In the genomic region with DNA sequence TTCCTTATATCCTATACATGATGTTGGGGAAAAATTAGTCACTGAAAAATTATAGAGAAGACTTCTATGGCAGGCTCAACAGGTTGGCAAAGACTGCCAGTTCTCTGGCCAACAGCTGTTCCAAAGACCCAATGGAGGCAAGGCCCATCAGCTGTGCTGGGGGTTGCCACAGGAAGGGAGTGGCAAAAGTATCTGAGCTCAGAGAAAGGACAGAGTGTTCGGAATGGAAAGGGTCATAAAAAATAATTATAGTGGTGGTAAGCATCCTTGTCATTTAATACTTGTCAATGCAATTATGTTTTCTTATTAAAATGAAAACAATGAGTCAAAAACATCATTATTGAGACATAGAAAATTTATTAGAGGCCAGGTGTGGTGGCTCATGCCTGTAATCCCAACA, we compare ENCODE assay signal across 17 cellular contexts. TPM values are rescaled to one million over a fixed set of nuclear protein-coding genes. Genes with fewer than 3 reads are reported as not detected.
DNase-seq lines count a peak whose midpoint lies in the region; ATAC-seq, FAIRE-seq and TF ChIP-seq lines count a peak whose summit lies in the region.
"Had no signal": no experiment of that assay in that cellular context is flagged by ENCODE, and none has a peak within 500 bp of the region (broad histone marks: within the 10 kb centered on the region; RNA-seq: fewer than 3 reads in every experiment).

No MANE protein-coding gene starts in this region.

- peaks cover 20 to 49% (median 33%) of the 10 kb centered on the region in 4 donors for H3K4me1 Mint-ChIP-seq in CD4-positive, CD25-positive, alpha-beta regulatory T cell
- H3K4me1 Mint-ChIP-seq in activated CD8-positive, alpha-beta T cell treated with anti-CD3 and anti-CD28 coated beads for 36 hours (ENCODE audit: low read depth), result peaks cover 33% of the 10 kb centered on the region

- H3K4me1 ChIP-seq in CD4-positive, CD25-positive, alpha-beta regulatory T cell (ENCODE audit: control insufficient read depth, insufficient read depth, low read length, poor library complexity, severe bottlenecking), result peaks cover 35% of the 10 kb centered on the region
- H3K4me1 ChIP-seq in keratinocyte (ENCODE audit: control insufficient read depth, extremely low read depth, insufficient read depth, low read length), result peaks cover 9% of the 10 kb centered on the region
- H3K4me1 ChIP-seq: HAP-1, Peyer's patch, prostate gland had no signal

- peak overlapping the region; percentile 74 for H3K27ac ChIP-seq in CD4-positive, CD25-positive, alpha-beta regulatory T cell (ENCODE audit: insufficient read depth, low read length, poor library complexity, severe bottlenecking)
- peak overlapping the region; percentile 46 for H3K27ac ChIP-seq in keratinocyte (ENCODE audit: control insufficient read depth, insufficient read depth, low read length)
- H3K27ac ChIP-seq: Peyer's patch, prostate gland had no signal

- dilution Hi-C loops in keratinocyte (cut with MboI; ENCODE audit: extremely low pct_ligation_motif_present, low sequenced_read_pairs), result no loop called here

- H3K4me3 ChIP-seq in CD4-positive, CD25-positive, alpha-beta regulatory T cell (ENCODE audit: low read depth, low read length), result no peak overlapping the region
- no peak overlapping the region for H3K4me3 ChIP-seq in keratinocyte (ENCODE audit: control insufficient read depth in 2 of 3, extremely low read depth in 1 of 3, insufficient read depth in 2 of 3, low read depth in 1 of 3, low read length in 3 of 3)
- H3K4me3 ChIP-seq: HAP-1, Peyer's patch, prostate gland had no signal

- H3K9me1 ChIP-seq in keratinocyte (ENCODE audit: control insufficient read depth, extremely low read depth, insufficient read depth, low read length), result no peaks in the 10 kb centered on the region

- H3K9ac ChIP-seq in keratinocyte (ENCODE audit: control insufficient read depth, extremely low read depth, insufficient read depth, low read length), result no peak overlapping the region

- H3K79me2 ChIP-seq in keratinocyte (ENCODE audit: control insufficient read depth, insufficient read depth, low read length), result no peaks in the 10 kb centered on the region

- no peak for DNase-seq in CD4-positive, CD25-positive, alpha-beta regulatory T cell
- DNase-seq in LHCN-M2 (ENCODE audit: low read depth) (peak; percentile 97), keratinocyte (ENCODE audit: low read depth, low spot score) (no peak), HEK293T (ENCODE audit: extremely low spot score) (no peak)
- DNase-seq in activated CD8-positive, alpha-beta T cell treated with anti-CD3 and anti-CD28 coated beads for 36 hours, result no peak
- DNase-seq: activated CD8-positive, alpha-beta memory T cell treated with anti-CD3 and anti-CD28 coated beads for 24 hours; amygdala; MM.1S; NCI-H226; stimulated activated naive B cell treated with anti-CD40 and anti-IgM and Interleukin-4, amounts not matched to agents 10 μg/mL and 1 μg/mL and 100 μg/mL, for 72 hours had no signal

- no peak overlapping the region for H2AFZ ChIP-seq in keratinocyte (ENCODE audit: control insufficient read depth, low read length)

- TF ChIP-seq CTCF in activated CD8-positive, alpha-beta T cell treated with anti-CD3 and anti-CD28 coated beads for 36 hours (IDR thresholded peaks at IDR 0.05), result no peak
- no peak for TF ChIP-seq CTCF in keratinocyte (optimal IDR thresholded peaks at IDR 0.05 in 1 of 3, IDR thresholded peaks at IDR 0.05 in 1 of 3, conservative IDR thresholded peaks at IDR 0.05 in 1 of 3; ENCODE audit: extremely low read depth in 1 of 3, insufficient read depth in 2 of 3, low read length in 3 of 3)

- CTCF ChIA-PET in activated CD8-positive, alpha-beta T cell treated with anti-CD3 and anti-CD28 coated beads for 36 hours (lab: Charles Lee), result no interaction called here
- CTCF ChIA-PET in HEK293T (lab: Yijun Ruan, JAX), result interaction anchor here (0.5 kb wide), 1 partner anchor 27 kb away, joined by 3 read pairs; no protein-coding TSS in a partner anchor

- no peak overlapping the region for H3K4me2 ChIP-seq in keratinocyte (ENCODE audit: control insufficient read depth, extremely low read depth, insufficient read depth, low read depth, low read length)

- peak overlapping the region; percentile 1 to 63 (median 23) for H3K4me3 Mint-ChIP-seq in CD4-positive, CD25-positive, alpha-beta regulatory T cell
- no peak overlapping the region for H3K4me3 Mint-ChIP-seq in activated CD8-positive, alpha-beta T cell treated with anti-CD3 and anti-CD28 coated beads for 36 hours
- H3K4me3 Mint-ChIP-seq: CD14-positive monocyte; stimulated activated naive B cell treated with anti-CD40 and anti-IgM and Interleukin-4, amounts not matched to agents 10 μg/mL and 1 μg/mL and 100 μg/mL, for 72 hours had no signal

- H3K9me3 Mint-ChIP-seq in CD4-positive, CD25-positive, alpha-beta regulatory T cell, result peaks cover 0 to 8% (median 0%) of the 10 kb centered on the region in 7 donors
- peaks cover 17% of the 10 kb centered on the region for H3K9me3 Mint-ChIP-seq in activated CD8-positive, alpha-beta T cell treated with anti-CD3 and anti-CD28 coated beads for 36 hours

- H3K27me3 Mint-ChIP-seq in CD4-positive, CD25-positive, alpha-beta regulatory T cell, result no peaks in the 10 kb centered on the region
- no peaks in the 10 kb centered on the region for H3K27me3 Mint-ChIP-seq in activated CD8-positive, alpha-beta T cell treated with anti-CD3 and anti-CD28 coated beads for 36 hours
- H3K27me3 Mint-ChIP-seq: stimulated activated naive B cell treated with anti-CD40 and anti-IgM and Interleukin-4, amounts not matched to agents 10 μg/mL and 1 μg/mL and 100 μg/mL, for 72 hours had no signal

- no peaks in the 10 kb centered on the region for H3K9me3 ChIP-seq in CD4-positive, CD25-positive, alpha-beta regulatory T cell (ENCODE audit: control insufficient read depth in 2 of 2, low read length in 2 of 2)
- H3K9me3 ChIP-seq in keratinocyte (ENCODE audit: control insufficient read depth, low read depth, low read length), result no peaks in the 10 kb centered on the region
- H3K9me3 ChIP-seq: prostate gland had no signal

- intact Hi-C loops in activated CD8-positive, alpha-beta T cell treated with anti-CD3 and anti-CD28 coated beads for 36 hours (cut with micrococcal nuclease), result no loop called here

- FAIRE-seq in keratinocyte (lab: Jason Lieb, UNC), result no peak

- H3K27ac Mint-ChIP-seq in CD4-positive, CD25-positive, alpha-beta regulatory T cell, result peak overlapping the region; percentile 92 to 98 (median 97)
- peak overlapping the region; percentile 87 for H3K27ac Mint-ChIP-seq in activated CD8-positive, alpha-beta T cell treated with anti-CD3 and anti-CD28 coated beads for 36 hours
- H3K27ac Mint-ChIP-seq: stimulated activated naive B cell treated with anti-CD40 and anti-IgM and Interleukin-4, amounts not matched to agents 10 μg/mL and 1 μg/mL and 100 μg/mL, for 72 hours had no signal

- H4K20me1 ChIP-seq in keratinocyte (ENCODE audit: control insufficient read depth, extremely low read depth, insufficient read depth, low read length), result no peaks in the 10 kb centered on the region

- H3K27me3 ChIP-seq in CD4-positive, CD25-positive, alpha-beta regulatory T cell (ENCODE audit: control insufficient read depth, insufficient read depth, low read length), result no peaks in the 10 kb centered on the region
- no peaks in the 10 kb centered on the region for H3K27me3 ChIP-seq in keratinocyte (ENCODE audit: control insufficient read depth, extremely low read depth, insufficient read depth, low read length)
- H3K27me3 ChIP-seq: Peyer's patch had no signal

- POLR2A ChIA-PET in activated CD8-positive, alpha-beta T cell treated with anti-CD3 and anti-CD28 coated beads for 36 hours (lab: Charles Lee), result interaction anchor here (0.9 kb wide), 1 partner anchor 87 kb away, joined by 3 read pairs; no protein-coding TSS in a partner anchor
- POLR2A ChIA-PET in HEK293T (lab: Yijun Ruan, JAX), result no interaction called here

- H3K36me3 Mint-ChIP-seq in CD4-positive, CD25-positive, alpha-beta regulatory T cell, result peaks cover 16% of the 10 kb centered on the region
- peaks cover 37% of the 10 kb centered on the region for H3K36me3 Mint-ChIP-seq in activated CD8-positive, alpha-beta T cell treated with anti-CD3 and anti-CD28 coated beads for 36 hours (ENCODE audit: low read depth)

- peaks cover 7% of the 10 kb centered on the region for H3K36me3 ChIP-seq in CD4-positive, CD25-positive, alpha-beta regulatory T cell (ENCODE audit: control insufficient read depth, insufficient read depth, low read length)
- H3K36me3 ChIP-seq in keratinocyte (ENCODE audit: control insufficient read depth in 2 of 2, extremely low read depth in 1 of 2, insufficient read depth in 2 of 2, low read length in 2 of 2), result peaks cover 7 to 9% of the 10 kb centered on the region in 2 experiments
- H3K36me3 ChIP-seq: prostate gland had no signal

- ATAC-seq in CD4-positive, CD25-positive, alpha-beta regulatory T cell (ENCODE audit: low read depth in 2 of 2), result no peak
- no peak for ATAC-seq in activated CD8-positive, alpha-beta T cell treated with anti-CD3 and anti-CD28 coated beads for 36 hours
- ATAC-seq in GM19397 (IDR thresholded peaks at IDR 0.05; ENCODE audit: unreplicated experiment), result no peak
- no peak for ATAC-seq in HG03108 (IDR thresholded peaks at IDR 0.05; ENCODE audit: unreplicated experiment)
- ATAC-seq: stimulated activated naive B cell treated with anti-CD40 and anti-IgM and Interleukin-4, amounts not matched to agents 10 μg/mL and 1 μg/mL and 100 μg/mL, for 72 hours had no signal

RNA-seq across cellular contexts. Expression of a gene that starts 36.1 kb away (rescaled TPM):
- 35.0 TPM for total RNA-seq in CD4-positive, CD25-positive, alpha-beta regulatory T cell
- polyA plus RNA-seq in CD4-positive, CD25-positive, alpha-beta regulatory T cell, result 10 to 100 TPM; 17.4 to 31.1 (median 25.8) TPM
- total RNA-seq in LHCN-M2 (2014; rRNA removed), result 22.9 and 24.7 TPM in 2 replicates
- 7.6 TPM for polyA plus RNA-seq in LHCN-M2 (2012)
- total RNA-seq in activated CD8-positive, alpha-beta T cell treated with anti-CD3 and anti-CD28 coated beads for 36 hours, result 10 to 100 TPM; 17.3 to 18.1 TPM
- polyA plus RNA-seq in keratinocyte, result 23.7 to 30.9 TPM (median 25.7 TPM) in 3 replicates
- 17.4 TPM for polyA plus RNA-seq in keratinocyte (2011; ENCODE audit: low read depth)
- polyA plus RNA-seq in keratinocyte (2011; cell fraction: cytosol; rRNA removed), result 11.7 and 21.8 TPM in 2 replicates
- polyA plus RNA-seq in keratinocyte (2011; cell fraction: nucleus; rRNA removed), result 33.1 and 36.1 TPM in 2 replicates
- polyA plus RNA-seq in keratinocyte (2012; ENCODE audit: low replicate concordance), result 13.6 and 17.0 TPM in 2 replicates
- polyA minus RNA-seq in keratinocyte, result 16.2 to 31.6 TPM (median 28.4 TPM) in 3 replicates
- 11.5 TPM for polyA minus RNA-seq in keratinocyte (2011; cell fraction: cytosol; rRNA and poly(A)+ RNA removed)
- 26.6 and 37.5 TPM in 2 replicates for polyA minus RNA-seq in keratinocyte (2011; cell fraction: nucleus; rRNA and poly(A)+ RNA removed)

RNA-seq across cellular contexts. Expression of a gene that starts 36.1 kb away (rescaled TPM):
- 9.3 TPM for total RNA-seq in CD4-positive, CD25-positive, alpha-beta regulatory T cell
- polyA plus RNA-seq in CD4-positive, CD25-positive, alpha-beta regulatory T cell, result 1 to 10 TPM; 5.3 to 7.7 (median 6.8) TPM
- total RNA-seq in LHCN-M2 (2014; rRNA removed), result 5.1 and 5.3 TPM in 2 replicates
- 4.1 TPM for polyA plus RNA-seq in LHCN-M2 (2012)
- 1 to 10 TPM; 5.0 to 6.9 TPM for total RNA-seq in activated CD8-positive, alpha-beta T cell treated with anti-CD3 and anti-CD28 coated beads for 36 hours
- polyA plus RNA-seq in keratinocyte, result 1.8 to 2.8 TPM (median 1.8 TPM) in 3 replicates
- polyA plus RNA-seq in keratinocyte (2011; ENCODE audit: low read depth), result 4.2 TPM
- 1.7 and 2.0 TPM in 2 replicates for polyA plus RNA-seq in keratinocyte (2011; cell fraction: cytosol; rRNA removed)
- 3.1 and 4.5 TPM in 2 replicates for polyA plus RNA-seq in keratinocyte (2011; cell fraction: nucleus; rRNA removed)
- 2.3 and 3.1 TPM in 2 replicates for polyA plus RNA-seq in keratinocyte (2012; ENCODE audit: low replicate concordance)
- 2.9 to 5.1 TPM (median 3.7 TPM) in 3 replicates for polyA minus RNA-seq in keratinocyte
- polyA minus RNA-seq in keratinocyte (2011; cell fraction: cytosol; rRNA and poly(A)+ RNA removed), result 3.8 TPM
- 2.3 and 4.0 TPM in 2 replicates for polyA minus RNA-seq in keratinocyte (2011; cell fraction: nucleus; rRNA and poly(A)+ RNA removed)

RNA-seq across cellular contexts. Expression of a gene that starts 39.0 kb away (rescaled TPM):
- total RNA-seq in CD4-positive, CD25-positive, alpha-beta regulatory T cell, result 1.4 TPM
- polyA plus RNA-seq in CD4-positive, CD25-positive, alpha-beta regulatory T cell, result not detected
- total RNA-seq in LHCN-M2 (2014; rRNA removed), result not detected in 2 replicates
- polyA plus RNA-seq in LHCN-M2 (2012), result not detected
- not detected for total RNA-seq in activated CD8-positive, alpha-beta T cell treated with anti-CD3 and anti-CD28 coated beads for 36 hours
- not detected in 3 replicates for polyA plus RNA-seq in keratinocyte
- polyA plus RNA-seq in keratinocyte (2011; ENCODE audit: low read depth), result not detected
- not detected in 2 replicates for polyA plus RNA-seq in keratinocyte (2011; cell fraction: cytosol; rRNA removed)
- polyA plus RNA-seq in keratinocyte (2011; cell fraction: nucleus; rRNA removed), result not detected in 2 replicates
- not detected in 2 replicates for polyA plus RNA-seq in keratinocyte (2012; ENCODE audit: low replicate concordance)
- polyA minus RNA-seq in keratinocyte, result not detected in 3 replicates
- not detected for polyA minus RNA-seq in keratinocyte (2011; cell fraction: cytosol; rRNA and poly(A)+ RNA removed)
- not detected in 2 replicates for polyA minus RNA-seq in keratinocyte (2011; cell fraction: nucleus; rRNA and poly(A)+ RNA removed)
- total RNA-seq: T-helper 1 cell treated with Interleukin-12 subunit alpha and Interleukin-12 subunit beta and Interleukin-4 antibody, amounts not matched to agents 30 ng/mL and 1 ng/mL, for 36 hours had no signal
- polyA plus RNA-seq: CD14-positive monocyte had no signal

RNA-seq across cellular contexts. Expression of a gene that starts 49.8 kb away (rescaled TPM):
- total RNA-seq in CD4-positive, CD25-positive, alpha-beta regulatory T cell, result 24.2 TPM
- 1 to 10 TPM; 1.0 to 2.3 (median 1.1) TPM for polyA plus RNA-seq in CD4-positive, CD25-positive, alpha-beta regulatory T cell
- total RNA-seq in LHCN-M2 (2014; rRNA removed), result 5.5 and 6.7 TPM in 2 replicates
- 3.9 TPM for polyA plus RNA-seq in LHCN-M2 (2012)
- total RNA-seq in activated CD8-positive, alpha-beta T cell treated with anti-CD3 and anti-CD28 coated beads for 36 hours, result 1 to 10 TPM; 1.3 to 1.4 TPM
- 2.5 to 6.2 TPM (median 2.9 TPM) in 3 replicates for polyA plus RNA-seq in keratinocyte
- polyA plus RNA-seq in keratinocyte (2011; ENCODE audit: low read depth), result 2.3 TPM
- polyA plus RNA-seq in keratinocyte (2011; cell fraction: cytosol; rRNA removed), result 3.1 and 5.6 TPM in 2 replicates
- polyA plus RNA-seq in keratinocyte (2011; cell fraction: nucleus; rRNA removed), result 7.6 and 10.3 TPM in 2 replicates
- 3.0 and 5.2 TPM in 2 replicates for polyA plus RNA-seq in keratinocyte (2012; ENCODE audit: low replicate concordance)
- 3.3 to 10.0 TPM (median 6.4 TPM) in 3 replicates for polyA minus RNA-seq in keratinocyte
- 9.6 TPM for polyA minus RNA-seq in keratinocyte (2011; cell fraction: cytosol; rRNA and poly(A)+ RNA removed)
- 5.7 and 6.6 TPM in 2 replicates for polyA minus RNA-seq in keratinocyte (2011; cell fraction: nucleus; rRNA and poly(A)+ RNA removed)

RNA-seq across cellular contexts. Expression of a gene that starts 52.1 kb away (rescaled TPM):
- total RNA-seq in CD4-positive, CD25-positive, alpha-beta regulatory T cell, result not detected
- under 1 TPM in 3 of 4 donors, not detected in 1; 0.50 to 0.83 (median 0.61) TPM for polyA plus RNA-seq in CD4-positive, CD25-positive, alpha-beta regulatory T cell
- total RNA-seq in LHCN-M2 (2014; rRNA removed), result not detected in 2 replicates
- polyA plus RNA-seq in LHCN-M2 (2012), result not detected
- not detected for total RNA-seq in activated CD8-positive, alpha-beta T cell treated with anti-CD3 and anti-CD28 coated beads for 36 hours
- not detected in 3 replicates for polyA plus RNA-seq in keratinocyte
- polyA plus RNA-seq in keratinocyte (2011; ENCODE audit: low read depth), result not detected
- not detected in 2 replicates for polyA plus RNA-seq in keratinocyte (2011; cell fraction: cytosol; rRNA removed)
- not detected in 2 replicates for polyA plus RNA-seq in keratinocyte (2011; cell fraction: nucleus; rRNA removed)
- not detected in 2 replicates for polyA plus RNA-seq in keratinocyte (2012; ENCODE audit: low replicate concordance)
- not detected in 3 replicates for polyA minus RNA-seq in keratinocyte
- polyA minus RNA-seq in keratinocyte (2011; cell fraction: cytosol; rRNA and poly(A)+ RNA removed), result not detected
- not detected in 2 replicates for polyA minus RNA-seq in keratinocyte (2011; cell fraction: nucleus; rRNA and poly(A)+ RNA removed)
- polyA plus RNA-seq: CD14-positive monocyte had no signal
